In genomic region chr15:100852630-100853029, GRCh38 we compare ENCODE assay signal across 14 cellular contexts. TPM values are rescaled to one million over a fixed set of nuclear protein-coding genes. Genes with fewer than 3 reads are reported as not detected.
DNase-seq lines count a peak whose midpoint lies in the region; ATAC-seq and TF ChIP-seq lines count a peak whose summit lies in the region.
"Had no signal": no experiment of that assay in that cellular context is flagged by ENCODE, and none has a peak within 500 bp of the region (broad histone marks: within the 10 kb centered on the region; RNA-seq: fewer than 3 reads in every experiment).

No MANE protein-coding gene starts in this region.

- H3F3A ChIP-seq in PC-3 (ENCODE audit: low read length, unreplicated experiment): no peaks in the 10 kb centered on the region

- H3K4me1 ChIP-seq in PC-3 (ENCODE audit: insufficient read depth, low read length): peaks cover 28% of the 10 kb centered on the region
- H3K4me1 ChIP-seq in stomach: peaks cover 5 to 15% (median 11%) of the 10 kb centered on the region in 4 donors
- H3K4me1 ChIP-seq: Caco-2, HAP-1 had no signal

- H3K9me3 ChIP-seq in PC-3 (ENCODE audit: low read length) (no peaks in the 10 kb centered on the region), stomach (no peaks in the 10 kb centered on the region)
- H3K9me3 ChIP-seq: Caco-2, HAP-1 had no signal

- POLR2A ChIA-PET in HEK293T (lab: Yijun Ruan, JAX): interaction anchor here (0.6 kb wide), 1 partner anchor 201 kb away, joined by 3 read pairs; no protein-coding TSS in a partner anchor
- POLR2A ChIA-PET in PC-3 (lab: Charles Lee; ENCODE audit: unreplicated experiment): no interaction called here

- TF ChIP-seq EP300 in stomach (IDR thresholded peaks at IDR 0.05): no peak

- WGBS in stomach, 5 donors: 75 to 87% (median 84%) methylated on average over 4 of the region's 4 CpGs

- DNase-seq in HEK293T (ENCODE audit: extremely low spot score) (no peak), PC-3 (no peak), left kidney (ENCODE audit: low read depth, low spot score) (peak; percentile 40), stomach (peak; percentile 5), middle frontal gyrus (ENCODE audit: extremely low spot score, low spot score) (no peak)
- DNase-seq in activated CD4-positive, alpha-beta T cell treated with anti-CD3 and anti-CD28 coated beads for 48 hours: no peak
- DNase-seq: ACHN; AML-193; Caco-2; CD4-positive, alpha-beta T cell; IMR-90 had no signal

- H3K79me2 ChIP-seq in PC-3 (ENCODE audit: low read length): peaks cover 65% of the 10 kb centered on the region

- H3K4me3 ChIP-seq in PC-3 (ENCODE audit: low read length): no peak overlapping the region
- H3K4me3 ChIP-seq in stomach: no peak overlapping the region
- H3K4me3 ChIP-seq: HAP-1 had no signal

- no TSS peak for BruUV-seq in PC-3 (replicated peaks; lab: Mats Ljungman, UMichigan)

- peaks cover 10% of the 10 kb centered on the region; the same call in 1 of the 2 replicates for H4K20me1 ChIP-seq in PC-3 (ENCODE audit: low read length)

- no peaks in the 10 kb centered on the region for H3K9me2 ChIP-seq in PC-3 (replicated peaks; ENCODE audit: low read length)

- H3K36me3 ChIP-seq in PC-3 (ENCODE audit: low read depth, low read length): peaks cover 49% of the 10 kb centered on the region
- no peaks in the 10 kb centered on the region for H3K36me3 ChIP-seq in stomach
- H3K36me3 ChIP-seq: HAP-1 had no signal

- TF ChIP-seq POLR2A in stomach (IDR thresholded peaks at IDR 0.05): no peak

- intact Hi-C loops in PC-3 (cut with micrococcal nuclease) (no loop called here), stomach (cut with DNase I; ENCODE audit: low total_unique reads) (no loop called here)

- H3K4me2 ChIP-seq in PC-3 (ENCODE audit: low read length): peak overlapping the region; percentile 84; the same call in 1 of the 2 replicates

- H3K9ac ChIP-seq in PC-3 (ENCODE audit: low read length): no peak overlapping the region

- H3K27me3 ChIP-seq in PC-3 (ENCODE audit: low read length) (no peaks in the 10 kb centered on the region), stomach (peaks cover 0 to 13% (median 5%) of the 10 kb centered on the region in 3 donors)

- peak overlapping the region; percentile 98 for H3K27ac ChIP-seq in PC-3 (ENCODE audit: low read length)
- H3K27ac ChIP-seq in stomach: no peak overlapping the region
- H3K27ac ChIP-seq: C4-2B, HL-60 had no signal

- H2AFZ ChIP-seq in PC-3 (ENCODE audit: low read length): no peak overlapping the region

- TF ChIP-seq CTCF in PC-3 (conservative IDR thresholded peaks at IDR 0.05; ENCODE audit: low read depth, low read length): no peak
- TF ChIP-seq CTCF in stomach (IDR thresholded peaks at IDR 0.05): no peak

- no peak for ATAC-seq in PC-3

- CTCF ChIA-PET in HEK293T (lab: Yijun Ruan, JAX) (no interaction called here), PC-3 (lab: Charles Lee) (no interaction called here)

TF ChIP-seq in HEK293T, 16 proteins besides CTCF, POLR2A, EP300 and RAD21:
- TF ChIP-seq TARDBP (IDR thresholded peaks at IDR 0.05) (no peak), SUZ12 (IDR thresholded peaks at IDR 0.05) (no peak), PKNOX1 (IDR thresholded peaks at IDR 0.05) (peak; percentile 13; the same call in 1 of the 2 replicates)
TF ChIP-seq in HEK293T: peak in this region for 1.

RNA-seq across cellular contexts. Expression of gene ALDH1A3, which starts 27.0 kb away (rescaled TPM):
- total RNA-seq in PC-3 (2014; rRNA removed): 5,398 and 6,043 TPM in 2 replicates
- 10 to 100 TPM in 3 of 5 donors, 1 to 10 TPM in 2; 3.5 to 58.9 (median 23.0) TPM for total RNA-seq in stomach
- polyA plus RNA-seq in stomach: 10 to 100 TPM in 2 of 3 donors, 1 to 10 TPM in 1; 9.4 to 87.2 (median 49.2) TPM
- total RNA-seq: CD4-positive, alpha-beta T cell had no signal

Comparison
In these comparisons a context has a peak if more than half of its experiments do, and no peak if none do; other contexts are left out.
1. DNase-seq: peak in left kidney (single experiment) and stomach (single experiment); none in HEK293T (single experiment), PC-3 (single experiment), activated CD4-positive, alpha-beta T cell treated with anti-CD3 and anti-CD28 coated beads for 48 hours (single experiment) and middle frontal gyrus (single experiment).
2. RNA of gene ALDH1A3, which starts 27.0 kb away (total RNA-seq): 5,398 to 6,043 TPM in PC-3; 3.5 to 58.9 TPM in stomach; every median in the first group is over 10 times any median in the second.